In the genomic region with DNA sequence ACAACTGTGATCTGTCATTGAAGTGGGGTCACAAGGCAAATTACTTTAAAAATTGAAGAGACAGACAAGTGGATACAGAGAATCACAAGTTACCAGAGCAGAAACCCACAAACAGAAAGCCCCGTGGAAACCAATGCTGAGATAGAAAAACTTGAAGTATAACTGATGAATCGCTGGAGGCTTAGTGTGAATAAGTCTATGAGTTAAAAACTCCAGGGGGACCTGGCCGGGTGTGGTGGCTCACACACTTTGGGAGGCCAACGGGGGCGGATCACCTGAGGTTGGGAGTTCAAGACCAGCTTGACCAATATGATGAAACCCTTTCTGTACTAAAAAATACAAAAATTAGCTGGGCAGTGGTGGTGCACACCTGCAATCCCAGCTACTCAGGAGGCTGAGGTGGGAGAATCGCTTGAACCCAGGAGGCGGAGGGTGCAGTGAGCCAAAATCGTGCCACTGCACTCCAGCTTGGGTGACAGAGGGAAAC, we compare ENCODE assay signal across 22 cellular contexts.
DNase-seq lines count a peak whose midpoint lies in the region; ATAC-seq and TF ChIP-seq lines count a peak whose summit lies in the region.
"Had no signal": no experiment of that assay in that cellular context is flagged by ENCODE, and none has a peak within 500 bp of the region (broad histone marks: within the 10 kb centered on the region; RNA-seq: fewer than 3 reads in every experiment).

No MANE protein-coding gene starts in this region.

- no peaks in the 10 kb centered on the region for H3K36me3 ChIP-seq in H7 (replicated peaks; ENCODE audit: control insufficient read depth, insufficient read depth, low read length)
- H3K36me3 ChIP-seq: SJSA1 had no signal

- H3K4me3 ChIP-seq in H7 (ENCODE audit: insufficient read depth, low read depth, low read length) = no peak overlapping the region
- H3K4me3 ChIP-seq: SJSA1, testis had no signal

- ATAC-seq in GM19023 (IDR thresholded peaks at IDR 0.05; ENCODE audit: unreplicated experiment) = peak; percentile 70
- ATAC-seq in GM21717 (IDR thresholded peaks at IDR 0.05; ENCODE audit: unreplicated experiment) = peak; percentile 65
- ATAC-seq in HG03432 (IDR thresholded peaks at IDR 0.05; ENCODE audit: unreplicated experiment) = peak; percentile 85
- ATAC-seq in HG03039 (IDR thresholded peaks at IDR 0.05; ENCODE audit: unreplicated experiment) = no peak
- ATAC-seq: activated T-cell treated with anti-CD3 and anti-CD28 coated beads, Interleukin-2, amount 50 U/mL, for 72 hours had no signal

- H3K27me3 ChIP-seq in H7 (ENCODE audit: control insufficient read depth, insufficient read depth, low read length) = no peaks in the 10 kb centered on the region
- H3K27me3 ChIP-seq: SJSA1, testis had no signal

- TF ChIP-seq CTCF in GM13977 (IDR thresholded peaks at IDR 0.05; ENCODE audit: extremely low read depth, insufficient read depth, missing control alignments) = no peak

- DNase-seq in GM13977 (ENCODE audit: low spot score) (peak; percentile 28), NCI-H1436 treated with DMSO at 0.1 percent for 48 hours (lab: John Stamatoyannopoulos, UW) (no peak), H7 (no peak)
- DNase-seq in stimulated activated CD4-positive, alpha-beta T cell treated with anti-CD3 and anti-CD28 coated beads, Interleukin-4, amount 100 ng/mL, for 1 hour = no peak
- DNase-seq: activated T-cell treated with anti-CD3 and anti-CD28 coated beads, Interleukin-2, amount 50 U/mL, for 72 hours; aorta; caudate nucleus; dermis blood vessel endothelial cell; glutamatergic neuron; H9; mammary epithelial cell; NCI-H2107; NCI-H524 treated with DMSO at 0.1 percent for 48 hours; small intestine; stimulated activated naive CD4-positive, alpha-beta T cell; T-helper 1 cell; testis had no signal

- in situ Hi-C loops in GM13977 (cut with MboI; ENCODE audit: low pct_unique_long_range_greater_than_20kb, low sequenced_read_pairs, unreplicated experiment) = no loop called here
